In the genomic region with DNA sequence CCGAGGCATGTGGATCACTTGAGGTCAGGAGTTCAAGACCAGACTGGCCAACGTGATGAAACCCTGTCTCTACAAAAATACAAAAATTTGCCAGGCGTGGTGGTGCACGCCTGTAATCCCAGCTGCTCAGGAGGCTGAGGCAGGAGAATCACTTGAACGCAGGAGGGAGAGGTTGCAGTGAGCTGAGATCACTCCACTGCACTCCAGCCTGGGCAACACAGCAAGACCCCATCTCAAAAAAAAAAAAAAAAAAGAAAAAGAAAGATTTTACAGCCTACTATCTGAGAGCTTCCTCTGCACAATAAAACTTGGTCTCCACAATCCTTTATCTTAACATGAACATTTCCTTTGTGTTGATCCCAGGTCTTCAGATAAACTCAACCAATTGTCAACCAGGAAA, we compare ENCODE assay signal across 17 cellular contexts. TPM values are rescaled to one million over a fixed set of nuclear protein-coding genes. Genes with fewer than 3 reads are reported as not detected.
"Had no signal": no experiment of that assay in that cellular context is flagged by ENCODE, and none has a peak within 500 bp of the region (broad histone marks: within the 10 kb centered on the region; RNA-seq: fewer than 3 reads in every experiment).

No MANE protein-coding gene starts in this region.

RNA-seq across cellular contexts. Expression of gene ACY3, which starts 10.2 kb away (rescaled TPM):
- total RNA-seq: adrenal gland; aorta; astrocyte; cardiac septum; T-helper 1 cell treated with Interleukin-12 subunit alpha and Interleukin-12 subunit beta and Interleukin-4 antibody, amounts not matched to agents 30 ng/mL and 1 ng/mL, for 36 hours; WTC11 had no signal

RNA-seq across cellular contexts. Expression of gene ALDH3B2, which starts 13.7 kb away (rescaled TPM):
- total RNA-seq: activated CD4-positive, alpha-beta memory T cell treated with anti-CD3 and anti-CD28 coated beads, Interleukin-2, amount 10 ng/mL, durations not matched to agents 7 days and 5 days; activated CD4-positive, alpha-beta T cell treated with anti-CD3 and anti-CD28 coated beads for 36 hours; activated CD4-positive, alpha-beta T cell treated with anti-CD3 and anti-CD28 coated beads, Interleukin-2, amount 10 ng/mL, durations not matched to agents 7 days and 5 days; activated CD8-positive, alpha-beta memory T cell treated with anti-CD3 and anti-CD28 coated beads, Interleukin-2, amount 10 ng/mL, durations not matched to agents 7 days and 5 days; activated CD8-positive, alpha-beta T cell treated with anti-CD3 and anti-CD28 coated beads, Interleukin-2, amount 10 ng/mL, durations not matched to agents 7 days and 5 days; activated T-helper 2 cell treated with anti-CD3 and anti-CD28 coated beads, Interferon-gamma antibody, Interleukin-2, Interleukin-4, amounts not matched to agents 10 μg/mL and 5 μg/mL and 100 μg/mL, durations not matched to agents 14 hours and 24 hours and 36 hours; adrenal gland; aorta; astrocyte; body of pancreas; cardiac septum; cerebellum; T-helper 1 cell treated with Interleukin-12 subunit alpha and Interleukin-12 subunit beta and Interleukin-4 antibody, amounts not matched to agents 30 ng/mL and 1 ng/mL, for 36 hours; T-helper 17 cell; T-helper 2 cell treated with Interferon-gamma antibody and Interleukin-4, amounts not matched to agents 100 ng/mL and 5 ng/mL, for 36 hours had no signal

RNA-seq across cellular contexts. Expression of gene TBX10, which starts 21.2 kb away (rescaled TPM):
- total RNA-seq: activated CD4-positive, alpha-beta memory T cell treated with anti-CD3 and anti-CD28 coated beads, Interleukin-2, amount 10 ng/mL, durations not matched to agents 7 days and 5 days; activated CD4-positive, alpha-beta T cell treated with anti-CD3 and anti-CD28 coated beads for 36 hours; activated CD4-positive, alpha-beta T cell treated with anti-CD3 and anti-CD28 coated beads, Interleukin-2, amount 10 ng/mL, durations not matched to agents 7 days and 5 days; activated CD8-positive, alpha-beta memory T cell treated with anti-CD3 and anti-CD28 coated beads, Interleukin-2, amount 10 ng/mL, durations not matched to agents 7 days and 5 days; activated CD8-positive, alpha-beta T cell treated with anti-CD3 and anti-CD28 coated beads, Interleukin-2, amount 10 ng/mL, durations not matched to agents 7 days and 5 days; activated T-helper 2 cell treated with anti-CD3 and anti-CD28 coated beads, Interferon-gamma antibody, Interleukin-2, Interleukin-4, amounts not matched to agents 10 μg/mL and 5 μg/mL and 100 μg/mL, durations not matched to agents 14 hours and 24 hours and 36 hours; adrenal gland; aorta; astrocyte; body of pancreas; breast epithelium; cardiac septum; cerebellum; T-helper 1 cell treated with Interleukin-12 subunit alpha and Interleukin-12 subunit beta and Interleukin-4 antibody, amounts not matched to agents 30 ng/mL and 1 ng/mL, for 36 hours; T-helper 17 cell; T-helper 2 cell treated with Interferon-gamma antibody and Interleukin-4, amounts not matched to agents 100 ng/mL and 5 ng/mL, for 36 hours; WTC11 had no signal
- polyA plus RNA-seq: adrenal gland had no signal
